16 cellular contexts compared by ENCODE assay signal in the genomic region with DNA sequence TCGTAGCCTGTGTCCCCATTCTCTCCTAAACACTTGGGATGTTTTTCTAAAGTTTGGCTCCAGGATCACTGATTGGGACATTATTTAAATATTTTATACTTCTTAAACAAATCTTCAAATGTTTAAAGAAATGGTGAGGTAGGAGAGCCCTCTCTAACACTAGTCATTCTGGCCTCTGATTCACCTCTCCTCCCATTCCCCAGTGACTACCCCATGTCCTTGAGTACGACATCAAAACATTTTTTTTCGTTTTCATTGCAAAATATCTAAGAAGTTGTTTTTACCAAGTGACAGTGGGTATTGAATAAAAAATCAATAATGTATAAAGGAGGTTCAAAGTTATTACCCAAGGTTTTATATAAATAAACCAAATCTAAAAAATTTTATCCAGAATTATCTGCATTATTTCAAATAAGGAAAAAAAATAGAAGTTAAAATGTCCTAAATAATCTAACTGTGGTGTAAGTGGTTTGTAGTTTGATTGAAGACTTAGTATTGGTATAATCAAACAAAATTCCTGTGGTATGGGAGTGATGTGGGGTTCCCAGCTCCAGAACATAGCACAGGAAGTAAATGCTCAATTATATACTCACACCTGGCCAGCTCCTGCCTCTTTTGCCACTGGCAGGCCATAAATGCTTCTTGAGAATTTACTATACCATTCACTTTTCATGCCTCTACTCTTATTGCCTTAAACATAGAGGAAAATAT. TPM values are rescaled to one million over a fixed set of nuclear protein-coding genes. Genes with fewer than 3 reads are reported as not detected.
A peak's percentile ranks its signal among the peaks of the same experiment; 100 is the strongest.
DNase-seq lines count a peak whose midpoint lies in the region; ATAC-seq, FAIRE-seq and TF ChIP-seq lines count a peak whose summit lies in the region.
"Had no signal": no experiment of that assay in that cellular context is flagged by ENCODE, and none has a peak within 500 bp of the region (broad histone marks: within the 10 kb centered on the region; RNA-seq: fewer than 3 reads in every experiment).

No MANE protein-coding gene starts in this region.

- no peak for FAIRE-seq in astrocyte (lab: Jason Lieb, UNC)
- FAIRE-seq: GM12891, H1, RCC 7860 had no signal

- no peak overlapping the region for H2AFZ ChIP-seq in astrocyte (ENCODE audit: low read depth, low read length)

- no peak for TF ChIP-seq CTCF in astrocyte (IDR thresholded peaks at IDR 0.05; ENCODE audit: insufficient read depth, low read depth, low read length)
- no peak for TF ChIP-seq CTCF in left lung (IDR thresholded peaks at IDR 0.05)

- no peak overlapping the region for H3K27ac ChIP-seq in astrocyte (ENCODE audit: low read depth, low read length)
- peak overlapping the region in 1 of 2 donors; percentile 4 for H3K27ac ChIP-seq in left lung
- H3K27ac ChIP-seq in subcutaneous abdominal adipose tissue (ENCODE audit: low read depth, low read length) = peak overlapping the region; percentile 92
- H3K27ac ChIP-seq in SJCRH30 = no peak overlapping the region

- H3K9me3 Mint-ChIP-seq in astrocyte (ENCODE audit: unreplicated experiment) = peaks cover 6% of the 10 kb centered on the region

- intact Hi-C loops in Right ventricle myocardium inferior (cut with DNase I) = no loop called here
- intact Hi-C loops in cardiac septum (cut with DNase I) = no loop called here
- intact Hi-C loops in left lung (cut with DNase I) = no loop called here

- no peaks in the 10 kb centered on the region for H3K36me3 ChIP-seq in astrocyte (ENCODE audit: insufficient read depth, low read length)
- no peaks in the 10 kb centered on the region for H3K36me3 ChIP-seq in left lung
- H3K36me3 ChIP-seq in subcutaneous abdominal adipose tissue (ENCODE audit: control insufficient read depth in 5 of 5, insufficient read depth in 5 of 5, low read length in 5 of 5) = no peaks in the 10 kb centered on the region
- H3K36me3 ChIP-seq in SJCRH30 = no peaks in the 10 kb centered on the region

- H3K27me3 ChIP-seq in astrocyte (ENCODE audit: insufficient read depth, low read length) = no peaks in the 10 kb centered on the region
- no peaks in the 10 kb centered on the region for H3K27me3 ChIP-seq in left lung
- no peaks in the 10 kb centered on the region for H3K27me3 ChIP-seq in subcutaneous abdominal adipose tissue (ENCODE audit: control insufficient read depth in 5 of 5, insufficient read depth in 4 of 5, low read length in 5 of 5)
- no peaks in the 10 kb centered on the region for H3K27me3 ChIP-seq in SJCRH30

- H4K20me1 ChIP-seq in astrocyte (ENCODE audit: insufficient read depth, low read length) = no peaks in the 10 kb centered on the region

- no peaks in the 10 kb centered on the region for H3K27me3 Mint-ChIP-seq in astrocyte (ENCODE audit: low read depth, unreplicated experiment)
- peaks cover 27% of the 10 kb centered on the region for H3K27me3 Mint-ChIP-seq in T-helper 17 cell

- H3K27ac Mint-ChIP-seq in astrocyte (ENCODE audit: unreplicated experiment) = peak overlapping the region; percentile 41
- H3K27ac Mint-ChIP-seq in T-helper 17 cell = no peak overlapping the region

- H3K4me2 ChIP-seq in astrocyte (ENCODE audit: low read length) = no peak overlapping the region

- H3K4me1 ChIP-seq in astrocyte (ENCODE audit: insufficient read depth, low read length) (no peaks in the 10 kb centered on the region), left lung (no peaks in the 10 kb centered on the region), subcutaneous abdominal adipose tissue (ENCODE audit: control insufficient read depth in 5 of 5, insufficient read depth in 5 of 5, low read length in 5 of 5) (peaks cover 0 to 16% (median 8%) of the 10 kb centered on the region in 5 donors), SJCRH30 (no peaks in the 10 kb centered on the region)

- no peak overlapping the region for H3K4me3 Mint-ChIP-seq in astrocyte (ENCODE audit: unreplicated experiment)
- no peak overlapping the region for H3K4me3 Mint-ChIP-seq in T-helper 17 cell

- H3K4me1 Mint-ChIP-seq in astrocyte (ENCODE audit: low read depth, unreplicated experiment) (peaks cover 11% of the 10 kb centered on the region), T-helper 17 cell (no peaks in the 10 kb centered on the region)

- DNase-seq in Right ventricle myocardium inferior (ENCODE audit: missing footprints) (no peak), cardiac septum (ENCODE audit: low spot score) (no peak), astrocyte (ENCODE audit: low read depth) (peak; percentile 66), left lung (no peak), T-helper 17 cell (no peak), SJCRH30 (no peak)
- DNase-seq: C1 segment of cervical spinal cord, NCI-H1105 treated with DMSO at 0.1 percent for 48 hours, NCI-H1930, NCI-H2171 had no signal

- peaks cover 2% of the 10 kb centered on the region for H3K9me3 ChIP-seq in astrocyte (ENCODE audit: insufficient read depth, low read depth, low read length)
- H3K9me3 ChIP-seq in left lung = no peaks in the 10 kb centered on the region
- peaks cover 0 to 4% (median 0%) of the 10 kb centered on the region in 5 donors for H3K9me3 ChIP-seq in subcutaneous abdominal adipose tissue (ENCODE audit: control insufficient read depth in 5 of 5, low read length in 5 of 5)
- H3K9me3 ChIP-seq in T-helper 17 cell (ENCODE audit: control insufficient read depth, low read length, poor library complexity, severe bottlenecking) = no peaks in the 10 kb centered on the region
- H3K9me3 ChIP-seq in SJCRH30 (replicated peaks) = no peaks in the 10 kb centered on the region

- H3K36me3 Mint-ChIP-seq in astrocyte (ENCODE audit: low read depth, unreplicated experiment) = no peaks in the 10 kb centered on the region
- peaks cover 2% of the 10 kb centered on the region for H3K36me3 Mint-ChIP-seq in T-helper 17 cell (ENCODE audit: low read depth)

- H3K9ac ChIP-seq in astrocyte (ENCODE audit: low read length) (no peak overlapping the region), subcutaneous abdominal adipose tissue (ENCODE audit: low read length in 5 of 5) (peak overlapping the region in 2 of 5 donors; percentile 28 to 83)

- peak; percentile 54 for ATAC-seq in Right ventricle myocardium inferior
- ATAC-seq in left lung = peak; percentile 49
- no peak for ATAC-seq in T-helper 17 cell
- ATAC-seq in GM21528 (IDR thresholded peaks at IDR 0.05; ENCODE audit: low FRiP score, unreplicated experiment) = no peak

- H3K4me3 ChIP-seq in astrocyte (ENCODE audit: insufficient read depth, low read depth, low read length) (no peak overlapping the region), left lung (no peak overlapping the region), subcutaneous abdominal adipose tissue (ENCODE audit: low read depth in 1 of 5, low read length in 5 of 5) (no peak overlapping the region), SJCRH30 (no peak overlapping the region)

- no peaks in the 10 kb centered on the region for H3K79me2 ChIP-seq in astrocyte (ENCODE audit: insufficient read depth, low read length)

RNA-seq across cellular contexts. Expression of a gene that starts 51.1 kb away (rescaled TPM):
- total RNA-seq in Right ventricle myocardium inferior (39.6 TPM), cardiac septum (91.4 TPM), astrocyte (16.0 and 22.3 TPM in 2 replicates), left lung (10 to 100 TPM; 52.2 to 57.6 TPM), T-helper 17 cell (10 to 100 TPM; 39.4 to 45.6 TPM)
- 2.2 and 3.3 TPM in 2 replicates for total RNA-seq in SJCRH30 (2014; rRNA removed; shearing (Covaris generic))
- total RNA-seq: G401 had no signal

Comparison
In these comparisons a context has a peak if more than half of its experiments do, and no peak if none do; other contexts are left out.
1. ATAC-seq: peak in Right ventricle myocardium inferior (single experiment) and left lung (single experiment); none in T-helper 17 cell (single experiment) and GM21528 (single experiment).